26 cellular contexts compared by ENCODE assay signal in genomic region chr12:109789649-109790048, GRCh38. TPM values are rescaled to one million over a fixed set of nuclear protein-coding genes. Genes with fewer than 3 reads are reported as not detected.
"Had no signal": no experiment of that assay in that cellular context is flagged by ENCODE, and none has a peak within 500 bp of the region (broad histone marks: within the 10 kb centered on the region; RNA-seq: fewer than 3 reads in every experiment).

No MANE protein-coding gene starts in this region.

- H3K9me3 Mint-ChIP-seq: memory B cell had no signal

- H3K27ac ChIP-seq: coronary artery, dorsolateral prefrontal cortex, esophagus muscularis mucosa, gastrocnemius medialis, heart right ventricle, left lung had no signal

- H3K4me1 Mint-ChIP-seq: memory B cell; naive thymus-derived CD4-positive, alpha-beta T cell had no signal

- ATAC-seq: gastrocnemius medialis; heart right ventricle; left cardiac atrium; left lung; left ventricle myocardium superior; naive thymus-derived CD4-positive, alpha-beta T cell had no signal

- H3K9me3 ChIP-seq: esophagus muscularis mucosa, gastrocnemius medialis, heart right ventricle, left lung had no signal

- H3K36me3 ChIP-seq: esophagus muscularis mucosa, gastrocnemius medialis, heart right ventricle, left lung had no signal

- H3K27ac Mint-ChIP-seq: memory B cell; naive thymus-derived CD4-positive, alpha-beta T cell had no signal

- H3K4me1 ChIP-seq: esophagus muscularis mucosa, gastrocnemius medialis, heart right ventricle, left lung had no signal

- FAIRE-seq: colon, endothelial cell of umbilical vein, islet of Langerhans, keratinocyte had no signal

- H3K27me3 ChIP-seq: dorsolateral prefrontal cortex, heart right ventricle had no signal

- DNase-seq: dermis blood vessel endothelial cell; dorsolateral prefrontal cortex; effector CD4-positive, alpha-beta T cell; effector memory CD4-positive, alpha-beta T cell; foreskin fibroblast; foreskin melanocyte; gastrocnemius medialis; glutamatergic neuron; head of caudate nucleus; heart right ventricle; hippocampal formation; left cardiac atrium; left lung; left ventricle myocardium superior; mammary epithelial cell; mesendoderm; midbrain; naive thymus-derived CD4-positive, alpha-beta T cell had no signal

- H3K36me3 Mint-ChIP-seq: naive thymus-derived CD4-positive, alpha-beta T cell had no signal

- H3K4me3 ChIP-seq: coronary artery, dorsolateral prefrontal cortex, esophagus muscularis mucosa, gastrocnemius medialis, heart right ventricle, left lung, lung had no signal

- H3K4me3 Mint-ChIP-seq: memory B cell; naive thymus-derived CD4-positive, alpha-beta T cell had no signal

RNA-seq across cellular contexts. Expression of gene TRPV4, which starts 43.5 kb away (rescaled TPM):
- total RNA-seq: gastrocnemius medialis had no signal
- polyA plus RNA-seq: naive thymus-derived CD4-positive, alpha-beta T cell had no signal
